26 cellular contexts compared by ENCODE assay signal in the genomic region with DNA sequence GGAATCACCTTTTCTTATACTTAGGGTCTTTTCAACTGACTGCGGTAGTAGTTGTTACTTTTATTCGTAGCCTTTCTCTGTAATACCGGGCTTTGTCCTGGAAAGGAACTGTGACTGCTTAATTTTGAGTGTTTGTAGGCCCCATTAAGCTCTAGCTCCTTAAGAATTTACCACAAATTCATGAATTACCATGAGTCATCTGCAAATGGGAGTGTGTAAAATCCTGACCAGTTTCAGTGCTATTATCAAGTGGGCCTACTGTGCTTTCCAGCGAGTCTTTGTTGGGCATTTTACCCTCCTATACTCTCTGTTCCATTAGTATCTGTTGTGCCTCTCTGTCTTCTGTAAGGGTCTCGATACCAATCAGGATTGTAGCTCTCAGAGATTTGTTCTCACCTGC. TPM values are rescaled to one million over a fixed set of nuclear protein-coding genes. Genes with fewer than 3 reads are reported as not detected.
A peak's percentile ranks its signal among the peaks of the same experiment; 100 is the strongest.
DNase-seq lines count a peak whose midpoint lies in the region; FAIRE-seq and TF ChIP-seq lines count a peak whose summit lies in the region.
"Had no signal": no experiment of that assay in that cellular context is flagged by ENCODE, and none has a peak within 500 bp of the region (broad histone marks: within the 10 kb centered on the region; RNA-seq: fewer than 3 reads in every experiment).

No MANE protein-coding gene starts in this region.

- H3K27me3 ChIP-seq in GM23248 (replicated peaks; ENCODE audit: insufficient read depth): no peaks in the 10 kb centered on the region
- H3K27me3 ChIP-seq in astrocyte (ENCODE audit: insufficient read depth, low read length): no peaks in the 10 kb centered on the region
- no peaks in the 10 kb centered on the region for H3K27me3 ChIP-seq in tibial artery
- H3K27me3 ChIP-seq in neural progenitor cell: no peaks in the 10 kb centered on the region
- H3K27me3 ChIP-seq: adrenal gland, upper lobe of right lung had no signal

- H3K27ac Mint-ChIP-seq in astrocyte (ENCODE audit: unreplicated experiment) (no peak overlapping the region), neural progenitor cell (no peak overlapping the region)
- H3K27ac Mint-ChIP-seq: IgD-negative memory B cell had no signal

- no peaks in the 10 kb centered on the region for H3K9me2 ChIP-seq in GM23248 (ENCODE audit: insufficient read depth)

- FAIRE-seq in astrocyte (lab: Jason Lieb, UNC): peak; percentile 5
- FAIRE-seq: A549, GM19239 had no signal

- H3K4me2 ChIP-seq in GM23248 (ENCODE audit: unreplicated experiment) (no peak overlapping the region), astrocyte (ENCODE audit: low read length) (peak overlapping the region; percentile 27), neural progenitor cell (no peak overlapping the region)
- H3K4me2 ChIP-seq: A549 had no signal

- H3K27me3 Mint-ChIP-seq in astrocyte (ENCODE audit: low read depth, unreplicated experiment): no peaks in the 10 kb centered on the region
- H3K27me3 Mint-ChIP-seq in neural progenitor cell (ENCODE audit: insufficient read depth, low read depth): no peaks in the 10 kb centered on the region
- H3K27me3 Mint-ChIP-seq: IgD-negative memory B cell had no signal

- DNase-seq in A172 (ENCODE audit: low spot score) (peak; percentile 70), GM23248 (peak; percentile 45), astrocyte (ENCODE audit: low read depth) (peak; percentile 88), fibroblast of villous mesenchyme (ENCODE audit: low read depth) (peak; percentile 19), tibial artery (no peak), NCI-H345 (lab: John Stamatoyannopoulos, UW) (no peak), neural progenitor cell (ENCODE audit: low spot score) (no peak), DMS79 treated with DMSO at 0.1 percent for 48 hours (lab: John Stamatoyannopoulos, UW) (no peak)
- DNase-seq: activated CD4-positive, alpha-beta T cell treated with anti-CD3 and anti-CD28 coated beads, Interleukin-2, amount 50 U/mL, for 4 hours; activated gamma-delta T cell treated with Interleukin-2 at 50 U/mL for 16 hours; adrenal gland; GF-D8; NCI-H187; NCI-H2227 treated with DMSO at 0.1 percent for 48 hours; NCI-H774; OCI-M1; stimulated activated CD4-positive, alpha-beta T cell treated with anti-CD3 and anti-CD28 coated beads, Interleukin-4, amount 100 ng/mL, for 24 hours; upper lobe of right lung; WERI-Rb-1 had no signal

- H3K4me3 ChIP-seq in GM23248 (no peak overlapping the region), astrocyte (ENCODE audit: insufficient read depth, low read depth, low read length) (no peak overlapping the region), fibroblast of villous mesenchyme (ENCODE audit: low read depth, low read length) (no peak overlapping the region), tibial artery (no peak overlapping the region), neural progenitor cell (no peak overlapping the region)
- H3K4me3 ChIP-seq: A549, adrenal gland, prostate gland, skin epidermis, upper lobe of right lung had no signal

- H3K36me3 Mint-ChIP-seq in astrocyte (ENCODE audit: low read depth, unreplicated experiment): peaks cover 11% of the 10 kb centered on the region
- H3K36me3 Mint-ChIP-seq in neural progenitor cell: peaks cover 50% of the 10 kb centered on the region

- no peak for TF ChIP-seq CTCF in astrocyte (IDR thresholded peaks at IDR 0.05; ENCODE audit: insufficient read depth, low read depth, low read length)
- TF ChIP-seq CTCF in fibroblast of villous mesenchyme (IDR thresholded peaks at IDR 0.05; ENCODE audit: insufficient read depth, low read depth, low read length): no peak
- no peak for TF ChIP-seq CTCF in tibial artery (IDR thresholded peaks at IDR 0.05)
- no peak for TF ChIP-seq CTCF in neural progenitor cell (IDR thresholded peaks at IDR 0.05)

- no peak overlapping the region for H3K27ac ChIP-seq in GM23248
- peak overlapping the region; percentile 52 for H3K27ac ChIP-seq in astrocyte (ENCODE audit: low read depth, low read length)
- H3K27ac ChIP-seq in tibial artery: no peak overlapping the region
- H3K27ac ChIP-seq in neural progenitor cell: no peak overlapping the region
- H3K27ac ChIP-seq: A549, adrenal gland, prostate gland, skin epidermis, upper lobe of right lung, WERI-Rb-1 had no signal

- H3K9ac ChIP-seq in GM23248 (no peak overlapping the region), astrocyte (ENCODE audit: low read length) (peak overlapping the region; percentile 40), neural progenitor cell (no peak overlapping the region)

- H3F3A ChIP-seq in GM23248 (ENCODE audit: insufficient read depth) (peaks cover 16% of the 10 kb centered on the region), neural progenitor cell (ENCODE audit: low read depth) (no peaks in the 10 kb centered on the region)

- 93 to 97% methylated on average over 5 of the region's 5 CpGs for WGBS in GM23248 (ENCODE audit: low coverage in 1 of 2, low lambda C conversion rate in 2 of 2, missing lambda C conversion rate in 2 of 2), 2 experiments

- no peak overlapping the region for H3K4me3 Mint-ChIP-seq in astrocyte (ENCODE audit: unreplicated experiment)
- no peak overlapping the region for H3K4me3 Mint-ChIP-seq in neural progenitor cell
- H3K4me3 Mint-ChIP-seq: CD14-positive monocyte, neural crest cell had no signal

- peaks cover 35% of the 10 kb centered on the region for H3K79me2 ChIP-seq in GM23248 (ENCODE audit: insufficient read depth)
- peaks cover 10% of the 10 kb centered on the region for H3K79me2 ChIP-seq in astrocyte (ENCODE audit: insufficient read depth, low read length)
- peaks cover 11% of the 10 kb centered on the region for H3K79me2 ChIP-seq in neural progenitor cell (ENCODE audit: low read depth)

- H4K20me1 ChIP-seq in GM23248 (ENCODE audit: insufficient read depth) (no peaks in the 10 kb centered on the region), astrocyte (ENCODE audit: insufficient read depth, low read length) (no peaks in the 10 kb centered on the region), neural progenitor cell (ENCODE audit: low read depth) (no peaks in the 10 kb centered on the region)

- H3K9me3 ChIP-seq in GM23248 (ENCODE audit: low read depth) (no peaks in the 10 kb centered on the region), astrocyte (ENCODE audit: insufficient read depth, low read depth, low read length) (peaks cover 2% of the 10 kb centered on the region), tibial artery (peaks cover 0 to 7% (median 0%) of the 10 kb centered on the region in 3 donors), neural progenitor cell (ENCODE audit: low read depth) (no peaks in the 10 kb centered on the region)
- H3K9me3 ChIP-seq: prostate gland, upper lobe of right lung had no signal

- intact Hi-C loops in tibial artery (cut with DNase I; ENCODE audit: low total_unique reads): no loop called here

- peaks cover 12% of the 10 kb centered on the region for H3K4me1 ChIP-seq in GM23248 (ENCODE audit: insufficient read depth)
- peaks cover 25% of the 10 kb centered on the region for H3K4me1 ChIP-seq in astrocyte (ENCODE audit: insufficient read depth, low read length)
- peaks cover 0 to 10% (median 0%) of the 10 kb centered on the region in 4 donors for H3K4me1 ChIP-seq in tibial artery
- H3K4me1 ChIP-seq in neural progenitor cell: no peaks in the 10 kb centered on the region
- H3K4me1 ChIP-seq: A549, adrenal gland, prostate gland, upper lobe of right lung had no signal

- no peak overlapping the region for H2AFZ ChIP-seq in GM23248
- no peak overlapping the region for H2AFZ ChIP-seq in astrocyte (ENCODE audit: low read depth, low read length)
- H2AFZ ChIP-seq in neural progenitor cell (replicated peaks): no peak overlapping the region

- in situ Hi-C loops in GM23248 (cut with MboI): no loop called here

- H3K36me3 ChIP-seq in GM23248 (ENCODE audit: low read depth): peaks cover 10% of the 10 kb centered on the region; the same call in 1 of the 2 replicates
- H3K36me3 ChIP-seq in astrocyte (ENCODE audit: insufficient read depth, low read length): peaks cover 9% of the 10 kb centered on the region
- H3K36me3 ChIP-seq in tibial artery: peaks cover 25 to 36% (median 32%) of the 10 kb centered on the region in 3 donors
- H3K36me3 ChIP-seq in neural progenitor cell: peaks cover 21% of the 10 kb centered on the region
- H3K36me3 ChIP-seq: WERI-Rb-1 had no signal

- H3K4me1 Mint-ChIP-seq in astrocyte (ENCODE audit: low read depth, unreplicated experiment) (peaks cover 5% of the 10 kb centered on the region), neural progenitor cell (no peaks in the 10 kb centered on the region)
- H3K4me1 Mint-ChIP-seq: neural crest cell had no signal

- H3K9me3 Mint-ChIP-seq in astrocyte (ENCODE audit: unreplicated experiment) (peaks cover 3% of the 10 kb centered on the region), neural progenitor cell (peaks cover 11% of the 10 kb centered on the region)

RNA-seq across cellular contexts. Expression of a gene that starts 49.7 kb away (rescaled TPM):
- total RNA-seq in A172 (2014; rRNA removed; shearing (Covaris generic)): 91.1 and 113 TPM in 2 replicates
- 63.4 and 66.0 TPM in 2 replicates for total RNA-seq in GM23248 (2014; rRNA removed; shearing (Covaris generic))
- 47.1 and 47.9 TPM in 2 replicates for polyA plus RNA-seq in GM23248 (2016; fragmentation: Nextera tagmentation; extraction: Ambion mirVana)
- 37.9 and 40.1 TPM in 2 replicates for total RNA-seq in astrocyte
- 46.4 and 53.5 TPM in 2 replicates for total RNA-seq in fibroblast of villous mesenchyme
- 46.9 and 59.5 TPM in 2 replicates for total RNA-seq in neural progenitor cell (ENCODE audit: low replicate concordance)

Comparison
In these comparisons a context has a peak if more than half of its experiments do, and no peak if none do; other contexts are left out.
1. DNase-seq: peak in A172 (single experiment), GM23248 (single experiment), astrocyte (single experiment) and fibroblast of villous mesenchyme (single experiment); none in tibial artery (0 of 2), NCI-H345 (single experiment), neural progenitor cell (single experiment) and DMS79 treated with DMSO at 0.1 percent for 48 hours (single experiment).